In the genomic region with DNA sequence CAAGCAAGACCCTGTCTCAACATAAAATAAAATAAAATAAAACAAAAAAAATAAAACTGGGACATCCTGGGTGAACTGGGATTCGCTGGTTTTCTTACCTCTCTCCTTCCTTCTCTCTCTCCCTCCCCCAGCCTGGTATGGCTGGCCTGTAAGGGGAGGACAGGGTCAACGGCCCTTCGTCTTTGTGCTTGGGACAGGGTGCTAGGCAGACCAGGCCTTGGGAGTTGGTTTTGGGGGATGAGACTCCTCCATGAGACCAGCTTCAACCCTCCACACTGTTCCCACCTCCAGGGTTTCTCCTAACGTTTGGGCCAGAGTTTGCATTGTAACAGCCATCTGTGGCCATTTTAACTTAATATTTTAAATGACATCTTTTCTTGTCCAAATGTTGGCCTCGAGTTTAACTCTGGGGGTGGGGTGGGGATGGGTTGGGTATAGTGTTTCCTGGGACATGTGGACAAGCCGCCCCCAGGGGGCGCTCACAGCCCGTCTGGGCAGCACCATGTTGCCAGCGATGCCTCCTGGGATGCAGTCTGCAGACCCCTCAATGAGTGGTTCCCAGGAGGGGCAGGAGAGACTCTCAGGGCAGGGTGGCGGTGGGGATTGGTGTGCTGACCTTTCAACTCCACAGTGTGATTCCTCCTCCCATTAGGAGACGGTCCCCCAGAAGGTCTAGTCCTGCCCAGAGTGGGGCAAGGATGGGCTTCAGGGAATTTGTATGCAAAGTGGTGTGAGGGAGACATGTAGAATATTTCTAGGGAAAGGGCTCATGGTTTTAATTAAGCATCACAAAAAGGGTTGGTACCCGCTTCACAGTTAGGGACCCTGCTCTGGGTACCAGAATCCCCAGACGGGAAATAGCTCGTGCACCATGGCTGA, we compare ENCODE assay signal across 8 cellular contexts. TPM values are rescaled to one million over a fixed set of nuclear protein-coding genes. Genes with fewer than 3 reads are reported as not detected.
A peak's percentile ranks its signal among the peaks of the same experiment; 100 is the strongest.
DNase-seq lines count a peak whose midpoint lies in the region; ATAC-seq, FAIRE-seq and TF ChIP-seq lines count a peak whose summit lies in the region.

No MANE protein-coding gene starts in this region.

- in situ Hi-C loops in KBM-7 (cut with MboI; ENCODE audit: low pct_unique_long_range_greater_than_20kb, low sequenced_read_pairs) = loop anchor here (10.0 kb wide), 1 partner anchor 241 kb away; no protein-coding TSS in a partner anchor

- no peaks in the 10 kb centered on the region for H3K36me3 Mint-ChIP-seq in activated naive CD8-positive, alpha-beta T cell treated with anti-CD3 and anti-CD28 coated beads, Interleukin-2, amount 10 ng/mL, durations not matched to agents 7 days and 5 days

- FAIRE-seq in D721Med (lab: Jason Lieb, UNC) = no peak

- H3K27ac Mint-ChIP-seq in activated naive CD8-positive, alpha-beta T cell treated with anti-CD3 and anti-CD28 coated beads, Interleukin-2, amount 10 ng/mL, durations not matched to agents 7 days and 5 days = no peak overlapping the region

- no peaks in the 10 kb centered on the region for H3K9me3 Mint-ChIP-seq in activated naive CD8-positive, alpha-beta T cell treated with anti-CD3 and anti-CD28 coated beads, Interleukin-2, amount 10 ng/mL, durations not matched to agents 7 days and 5 days

- peak; percentile 71 for ATAC-seq in activated naive CD8-positive, alpha-beta T cell treated with anti-CD3 and anti-CD28 coated beads, Interleukin-2, amount 10 ng/mL, durations not matched to agents 7 days and 5 days (ENCODE audit: low read depth)
- peak; percentile 83 for ATAC-seq in left ventricle myocardium superior
- no peak for ATAC-seq in GM18873 (IDR thresholded peaks at IDR 0.05; ENCODE audit: low FRiP score, unreplicated experiment)
- no peak for ATAC-seq in HG03175 (IDR thresholded peaks at IDR 0.05; ENCODE audit: unreplicated experiment)

- DNase-seq in D721Med (ENCODE audit: insufficient read length, low spot score) = peak; percentile 74
- peak; percentile 88 for DNase-seq in KBM-7
- DNase-seq in SW480 (ENCODE audit: low spot score) = peak; percentile 31
- DNase-seq in activated naive CD8-positive, alpha-beta T cell treated with anti-CD3 and anti-CD28 coated beads, Interleukin-2, amount 10 ng/mL, durations not matched to agents 7 days and 5 days = peak; percentile 83
- DNase-seq in left ventricle myocardium superior = peak; percentile 79
- DNase-seq in stimulated activated CD4-positive, alpha-beta T cell treated with anti-CD3 and anti-CD28 coated beads, Interleukin-12 subunit alpha, Interleukin-12 subunit beta, amount 100 ng/mL, for 4 hours = peak; percentile 61

- peaks cover 4% of the 10 kb centered on the region for H3K4me1 Mint-ChIP-seq in activated naive CD8-positive, alpha-beta T cell treated with anti-CD3 and anti-CD28 coated beads, Interleukin-2, amount 10 ng/mL, durations not matched to agents 7 days and 5 days

- POLR2A ChIA-PET in activated naive CD8-positive, alpha-beta T cell treated with anti-CD3 and anti-CD28 coated beads, Interleukin-2, amount 10 ng/mL, durations not matched to agents 7 days and 5 days (lab: Charles Lee) = interaction anchor here (0.8 to 0.9 kb wide), 2 partner anchors 170 to 248 kb away, joined by 3 read pairs; no protein-coding TSS in a partner anchor

- H3K4me3 Mint-ChIP-seq in activated naive CD8-positive, alpha-beta T cell treated with anti-CD3 and anti-CD28 coated beads, Interleukin-2, amount 10 ng/mL, durations not matched to agents 7 days and 5 days = no peak overlapping the region

- peaks cover 22% of the 10 kb centered on the region for H3K27me3 Mint-ChIP-seq in activated naive CD8-positive, alpha-beta T cell treated with anti-CD3 and anti-CD28 coated beads, Interleukin-2, amount 10 ng/mL, durations not matched to agents 7 days and 5 days

- intact Hi-C loops in left ventricle myocardium superior (cut with micrococcal nuclease) = no loop called here

- TF ChIP-seq CTCF in D721Med (IDR thresholded peaks at IDR 0.05; ENCODE audit: insufficient read depth, missing control alignments) = peak; percentile 72

RNA-seq across cellular contexts. Expression of gene LCTL, which starts 37.7 kb away (rescaled TPM):
- total RNA-seq in activated naive CD8-positive, alpha-beta T cell treated with anti-CD3 and anti-CD28 coated beads, Interleukin-2, amount 10 ng/mL, durations not matched to agents 7 days and 5 days = not detected
- not detected for total RNA-seq in left ventricle myocardium superior

Comparison
In these comparisons a context has a peak if more than half of its experiments do, and no peak if none do; other contexts are left out.
1. DNase-seq: peak in every context shown above with its lines; median percentile 88 in KBM-7; 83 in activated naive CD8-positive, alpha-beta T cell treated with anti-CD3 and anti-CD28 coated beads, Interleukin-2, amount 10 ng/mL, durations not matched to agents 7 days and 5 days; 79 in left ventricle myocardium superior; 74 in D721Med; 61 in stimulated activated CD4-positive, alpha-beta T cell treated with anti-CD3 and anti-CD28 coated beads, Interleukin-12 subunit alpha, Interleukin-12 subunit beta, amount 100 ng/mL, for 4 hours; 31 in SW480.
2. ATAC-seq: peak in activated naive CD8-positive, alpha-beta T cell treated with anti-CD3 and anti-CD28 coated beads, Interleukin-2, amount 10 ng/mL, durations not matched to agents 7 days and 5 days (single experiment) and left ventricle myocardium superior (single experiment); none in GM18873 (single experiment) and HG03175 (single experiment).